1 cellular context compared by ENCODE assay signal in the genomic region with DNA sequence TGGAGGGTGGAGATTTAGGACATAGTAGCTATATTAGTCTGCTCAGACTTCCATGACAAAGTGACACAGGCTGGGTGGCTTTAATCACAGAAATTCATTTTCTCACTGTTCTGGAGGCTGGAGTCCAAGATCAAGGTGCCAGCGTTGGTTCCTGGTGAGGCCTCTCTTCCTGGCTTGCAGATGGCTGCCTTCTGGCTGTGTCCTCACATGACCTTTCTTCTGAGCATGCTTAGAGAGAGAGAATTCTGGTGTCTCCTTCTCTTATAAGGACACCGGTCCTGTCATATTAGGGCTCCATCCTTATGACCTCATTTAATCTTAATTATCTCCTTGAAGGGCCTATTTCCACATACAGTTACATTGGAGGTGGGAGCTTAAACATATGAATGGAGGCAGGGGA.
TF ChIP-seq lines count a peak whose summit lies in the region.

No MANE protein-coding gene starts in this region.

TF ChIP-seq in IMR-90, 13 proteins besides CTCF, POLR2A, EP300 and RAD21 (continued from another document):
- TF ChIP-seq SMC3 (IDR thresholded peaks at IDR 0.05; ENCODE audit: low read depth, low read length), result no peak
